10 cellular contexts compared by ENCODE assay signal in genomic region chr14:72714094-72714493, GRCh38.
DNase-seq lines count a peak whose midpoint lies in the region; ATAC-seq and TF ChIP-seq lines count a peak whose summit lies in the region.
"Had no signal": no experiment of that assay in that cellular context is flagged by ENCODE, and none has a peak within 500 bp of the region (broad histone marks: within the 10 kb centered on the region; RNA-seq: fewer than 3 reads in every experiment).

No MANE protein-coding gene starts in this region.

- TF ChIP-seq CTCF in SK-N-SH (IDR thresholded peaks at IDR 0.05), result no peak
- TF ChIP-seq CTCF in mammary epithelial cell (conservative IDR thresholded peaks at IDR 0.05 in 1 of 2, IDR thresholded peaks at IDR 0.05 in 1 of 2; ENCODE audit: extremely low read depth in 1 of 2, insufficient read depth in 1 of 2, low read depth in 1 of 2, low read length in 2 of 2), result no peak

- no peaks in the 10 kb centered on the region for H3K9me2 ChIP-seq in SK-N-SH

- no peaks in the 10 kb centered on the region for H3K9me3 ChIP-seq in SK-N-SH
- no peaks in the 10 kb centered on the region for H3K9me3 ChIP-seq in mammary epithelial cell (replicated peaks; ENCODE audit: insufficient read depth, low read length)

- no peaks in the 10 kb centered on the region for H4K20me1 ChIP-seq in SK-N-SH (ENCODE audit: insufficient read depth)
- no peaks in the 10 kb centered on the region for H4K20me1 ChIP-seq in mammary epithelial cell (ENCODE audit: insufficient read depth, low read length)

- dilution Hi-C loops in mammary epithelial cell (cut with HindIII; ENCODE audit: low sequenced_read_pairs), result no loop called here

- ATAC-seq in esophagus mucosa (peak; percentile 53), GM21360 (IDR thresholded peaks at IDR 0.05; ENCODE audit: unreplicated experiment) (no peak)
- peak; percentile 66 for ATAC-seq in stimulated activated naive CD8-positive, alpha-beta T cell treated with anti-CD3 and anti-CD28 coated beads, Interleukin-15, Interleukin-2, amounts not matched to agents 100 U/mL and 50 U/mL, for 24 hours

- H3K4me2 ChIP-seq in SK-N-SH, result no peak overlapping the region
- H3K4me2 ChIP-seq in mammary epithelial cell (ENCODE audit: insufficient read depth, low read depth, low read length), result no peak overlapping the region

- POLR2A ChIA-PET in SK-N-SH (lab: Yijun Ruan, JAX), result no interaction called here

- peak; percentile 21 for DNase-seq in activated naive CD4-positive, alpha-beta T cell treated with Interleukin-2 at 50 U/mL for 16 hours
- DNase-seq in activated naive CD4-positive, alpha-beta T cell treated with anti-CD3 and anti-CD28 coated beads, Interleukin-2, amount 50 U/mL, for 16 hours, result no peak
- DNase-seq in UCSD-AML1 (lab: John Stamatoyannopoulos, UW; ENCODE audit: unreplicated experiment), result peak; percentile 61
- DNase-seq in stimulated activated naive CD8-positive, alpha-beta T cell treated with anti-CD3 and anti-CD28 coated beads, Interleukin-15, Interleukin-2, amounts not matched to agents 100 U/mL and 50 U/mL, for 24 hours, result peak; percentile 66
- DNase-seq in SK-N-SH, result no peak
- no peak for DNase-seq in mammary epithelial cell
- DNase-seq: KBM-7, OCI-M1 had no signal

- H3K79me2 ChIP-seq in SK-N-SH (ENCODE audit: insufficient read depth), result no peaks in the 10 kb centered on the region
- no peaks in the 10 kb centered on the region for H3K79me2 ChIP-seq in mammary epithelial cell (ENCODE audit: insufficient read depth, low read length)

- no peaks in the 10 kb centered on the region for H3K27me3 ChIP-seq in SK-N-SH (ENCODE audit: insufficient read depth)
- no peaks in the 10 kb centered on the region for H3K27me3 ChIP-seq in mammary epithelial cell (ENCODE audit: insufficient read depth, low read length)

- H3K4me1 ChIP-seq in SK-N-SH (ENCODE audit: control insufficient read depth in 1 of 2, insufficient read depth in 2 of 2, low read depth in 1 of 2, low read length in 1 of 2) (no peaks in the 10 kb centered on the region), mammary epithelial cell (ENCODE audit: insufficient read depth, low read length) (no peaks in the 10 kb centered on the region)

- intact Hi-C loops in mammary epithelial cell (cut with micrococcal nuclease), result no loop called here

- no TSS peak for BruUV-seq in mammary epithelial cell (replicated peaks; lab: Mats Ljungman, UMichigan)

- 88% methylated on average over 9 of the region's 14 CpGs for WGBS in SK-N-SH (ENCODE audit: low lambda C conversion rate)
- 95% methylated on average over 3 of the region's 14 CpGs for WGBS in mammary epithelial cell (ENCODE audit: low coverage, missing lambda C conversion rate)

- H2AFZ ChIP-seq in SK-N-SH (ENCODE audit: low read depth) (no peak overlapping the region), mammary epithelial cell (ENCODE audit: low read depth, low read length) (no peak overlapping the region)

- H3K36me3 ChIP-seq in SK-N-SH (replicated peaks in 1 of 2; ENCODE audit: control insufficient read depth in 1 of 2, insufficient read depth in 2 of 2, low read length in 1 of 2) (no peaks in the 10 kb centered on the region), mammary epithelial cell (ENCODE audit: insufficient read depth, low read length) (no peaks in the 10 kb centered on the region)

- H3K9ac ChIP-seq in SK-N-SH (no peak overlapping the region), mammary epithelial cell (ENCODE audit: insufficient read depth, low read length) (no peak overlapping the region)

- H3K27ac ChIP-seq in SK-N-SH (ENCODE audit: low read depth in 2 of 2, low read length in 1 of 2), result no peak overlapping the region
- H3K27ac ChIP-seq in mammary epithelial cell (ENCODE audit: insufficient read depth, low read depth, low read length), result no peak overlapping the region

- H3F3A ChIP-seq in SK-N-SH (replicated peaks; ENCODE audit: insufficient read depth), result no peaks in the 10 kb centered on the region

- H3K4me3 ChIP-seq in SK-N-SH (ENCODE audit: low read depth in 2 of 2, low read length in 1 of 2) (no peak overlapping the region), mammary epithelial cell (replicated peaks in 1 of 3; ENCODE audit: insufficient read depth in 1 of 3, low read depth in 2 of 3, low read length in 3 of 3) (no peak overlapping the region)

- no peak for TF ChIP-seq RAD21 in SK-N-SH (IDR thresholded peaks at IDR 0.05; ENCODE audit: low read length)

- in situ Hi-C loops in mammary epithelial cell (cut with MboI; ENCODE audit: low sequenced_read_pairs in 2 of 2), result no loop called here

- TF ChIP-seq EP300 in SK-N-SH (IDR thresholded peaks at IDR 0.05; ENCODE audit: borderline replicate concordance in 1 of 2, low read depth in 1 of 2, low read length in 1 of 2), result no peak

- CTCF ChIA-PET in SK-N-SH (lab: Yijun Ruan, JAX), result interaction anchor here (1.2 kb wide), 1 partner anchor 191 kb away, joined by 5 read pairs; no protein-coding TSS in a partner anchor
- CTCF ChIA-PET in mammary epithelial cell (lab: Charles Lee; ENCODE audit: low non-redundant PET), result no interaction called here

TF ChIP-seq in SK-N-SH, 30 proteins besides CTCF, POLR2A, EP300 and RAD21:
- TF ChIP-seq RXRA (IDR thresholded peaks at IDR 0.05; ENCODE audit: borderline replicate concordance, low read depth) (no peak), IRF3 (IDR thresholded peaks at IDR 0.05; ENCODE audit: low read depth, low read length) (no peak), NFIC (IDR thresholded peaks at IDR 0.05; ENCODE audit: borderline replicate concordance) (no peak), TCF12 (IDR thresholded peaks at IDR 0.05) (no peak), FOXJ3 (CRISPR knock-in tag; IDR thresholded peaks at IDR 0.05) (no peak), GABPA (IDR thresholded peaks at IDR 0.05; ENCODE audit: low read depth) (no peak), SMC3 (IDR thresholded peaks at IDR 0.05; ENCODE audit: low read depth, low read length) (no peak), JUND (IDR thresholded peaks at IDR 0.05) (no peak), ZBTB33 (IDR thresholded peaks at IDR 0.05; ENCODE audit: borderline replicate concordance, low read depth) (no peak), FOSL2 (IDR thresholded peaks at IDR 0.05; ENCODE audit: borderline replicate concordance, low read depth) (no peak), GATA2 (CRISPR knock-in tag; IDR thresholded peaks at IDR 0.05) (no peak), POLR2AphosphoS5 (IDR thresholded peaks at IDR 0.05; ENCODE audit: low read depth, low read length) (no peak), RCOR1 (IDR thresholded peaks at IDR 0.05; ENCODE audit: low read length) (no peak), USF2 (IDR thresholded peaks at IDR 0.05; ENCODE audit: borderline replicate concordance, low read depth, low read length) (no peak), MEF2A (IDR thresholded peaks at IDR 0.05; ENCODE audit: borderline replicate concordance, low read depth) (no peak)
- TF ChIP-seq, protein P1, sequence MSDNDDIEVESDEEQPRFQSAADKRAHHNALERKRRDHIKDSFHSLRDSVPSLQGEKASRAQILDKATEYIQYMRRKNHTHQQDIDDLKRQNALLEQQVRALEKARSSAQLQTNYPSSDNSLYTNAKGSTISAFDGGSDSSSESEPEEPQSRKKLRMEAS (IDR thresholded peaks at IDR 0.05; ENCODE audit: low read depth), result no peak
- TF ChIP-seq, protein P2, sequence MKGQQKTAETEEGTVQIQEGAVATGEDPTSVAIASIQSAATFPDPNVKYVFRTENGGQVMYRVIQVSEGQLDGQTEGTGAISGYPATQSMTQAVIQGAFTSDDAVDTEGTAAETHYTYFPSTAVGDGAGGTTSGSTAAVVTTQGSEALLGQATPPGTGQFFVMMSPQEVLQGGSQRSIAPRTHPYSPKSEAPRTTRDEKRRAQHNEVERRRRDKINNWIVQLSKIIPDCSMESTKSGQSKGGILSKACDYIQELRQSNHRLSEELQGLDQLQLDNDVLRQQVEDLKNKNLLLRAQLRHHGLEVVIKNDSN (IDR thresholded peaks at IDR 0.05; ENCODE audit: borderline replicate concordance, low read depth), result no peak

Comparison
In these comparisons a context has a peak if more than half of its experiments do, and no peak if none do; other contexts are left out.
1. DNase-seq: peak in activated naive CD4-positive, alpha-beta T cell treated with Interleukin-2 at 50 U/mL for 16 hours (single experiment), UCSD-AML1 (single experiment) and stimulated activated naive CD8-positive, alpha-beta T cell treated with anti-CD3 and anti-CD28 coated beads, Interleukin-15, Interleukin-2, amounts not matched to agents 100 U/mL and 50 U/mL, for 24 hours (single experiment); none in activated naive CD4-positive, alpha-beta T cell treated with anti-CD3 and anti-CD28 coated beads, Interleukin-2, amount 50 U/mL, for 16 hours (single experiment), SK-N-SH (single experiment) and mammary epithelial cell (single experiment).